20 cellular contexts compared by ENCODE assay signal in genomic region chr22:35119494-35119893, GRCh38. TPM values are rescaled to one million over a fixed set of nuclear protein-coding genes. Genes with fewer than 3 reads are reported as not detected.
DNase-seq lines count a peak whose midpoint lies in the region; ATAC-seq, FAIRE-seq and TF ChIP-seq lines count a peak whose summit lies in the region.
"Had no signal": no experiment of that assay in that cellular context is flagged by ENCODE, and none has a peak within 500 bp of the region (broad histone marks: within the 10 kb centered on the region; RNA-seq: fewer than 3 reads in every experiment).

No MANE protein-coding gene starts in this region.

- no peak overlapping the region for H3K4me3 ChIP-seq in colonic mucosa
- H3K4me3 ChIP-seq in HepG2 (replicated peaks in 1 of 3; ENCODE audit: insufficient read depth in 1 of 3, low read depth in 2 of 3, low read length in 3 of 3): no peak overlapping the region
- H3K4me3 ChIP-seq in transverse colon: no peak overlapping the region
- H3K4me3 ChIP-seq: BLaER1 had no signal

- TF ChIP-seq RAD21 in HepG2 (CRISPR knock-in tag; IDR thresholded peaks at IDR 0.05): no peak

- in situ Hi-C loops in HepG2 (cut with HindIII; ENCODE audit: extremely low pct_ligation_motif_present, low pct_unique_long_range_greater_than_20kb) (no loop called here), transverse colon (cut with MboI; ENCODE audit: low pct_ligation_motif_present in 1 of 4, low pct_unique_long_range_greater_than_20kb in 1 of 4, low sequenced_read_pairs in 3 of 4) (no loop called here)

- FAIRE-seq in GM12892 (lab: Jason Lieb, UNC): peak; percentile 76
- FAIRE-seq in HepG2 (lab: Jason Lieb, UNC): no peak

- no peaks in the 10 kb centered on the region for H3K9me3 ChIP-seq in colonic mucosa
- no peaks in the 10 kb centered on the region for H3K9me3 ChIP-seq in HepG2 (ENCODE audit: low read length)
- H3K9me3 ChIP-seq in transverse colon: no peaks in the 10 kb centered on the region
- H3K9me3 ChIP-seq: BLaER1 had no signal

- ATAC-seq in HepG2: peak; percentile 42; the same call in 2 of the 3 replicates
- ATAC-seq: HCT116 had no signal

- H2AFZ ChIP-seq in HepG2 (ENCODE audit: low read length): no peak overlapping the region

- no peak for TF ChIP-seq EP300 in HepG2 (IDR thresholded peaks at IDR 0.05; ENCODE audit: low read depth in 2 of 2, low read length in 2 of 2)
- TF ChIP-seq EP300 in HepG2 (CRISPR knock-in tag; IDR thresholded peaks at IDR 0.05; ENCODE audit: borderline replicate concordance): no peak
- no peak for TF ChIP-seq EP300 in transverse colon (IDR thresholded peaks at IDR 0.05; ENCODE audit: low read depth)

- no peaks in the 10 kb centered on the region for H3K4me1 ChIP-seq in colonic mucosa
- H3K4me1 ChIP-seq in HepG2 (ENCODE audit: insufficient read depth, low read length): peaks cover 16% of the 10 kb centered on the region
- peaks cover 0 to 36% (median 19%) of the 10 kb centered on the region in 4 donors for H3K4me1 ChIP-seq in transverse colon

- DNase-seq in GM12892 (ENCODE audit: insufficient read length): no peak
- peak; percentile 51 for DNase-seq in colonic mucosa
- DNase-seq in HepG2 (ENCODE audit: low spot score): no peak
- DNase-seq in transverse colon: peak; percentile 26
- DNase-seq in posterior vena cava (ENCODE audit: low spot score): no peak
- DNase-seq in NOMO-1 (lab: John Stamatoyannopoulos, UW; ENCODE audit: unreplicated experiment in 2 of 2): no peak
- DNase-seq in NCI-H1417 (lab: John Stamatoyannopoulos, UW): no peak
- DNase-seq: 8988T; CD4-positive, alpha-beta memory T cell; DMS153; DMS79; GF-D8; GOT3; H7; HFFc6 had no signal

- TF ChIP-seq CTCF in colonic mucosa (IDR thresholded peaks at IDR 0.05) (no peak), HepG2 (CRISPR knock-in tag; IDR thresholded peaks at IDR 0.05) (no peak), transverse colon (IDR thresholded peaks at IDR 0.05) (no peak)

- H3K4me2 ChIP-seq in HepG2 (ENCODE audit: low read depth, low read length): no peak overlapping the region

- H4K20me1 ChIP-seq in HepG2 (ENCODE audit: insufficient read depth, low read length): no peaks in the 10 kb centered on the region; the same call in 1 of the 2 replicates
- H4K20me1 ChIP-seq: BLaER1 had no signal

- H3K27ac ChIP-seq in colonic mucosa: no peak overlapping the region
- no peak overlapping the region for H3K27ac ChIP-seq in HepG2 (ENCODE audit: extremely low read length, insufficient read depth, low read length)
- no peak overlapping the region for H3K27ac ChIP-seq in transverse colon
- H3K27ac ChIP-seq: BLaER1 had no signal

- no peaks in the 10 kb centered on the region for H3K79me2 ChIP-seq in HepG2 (ENCODE audit: insufficient read depth, low read length)

- no peaks in the 10 kb centered on the region for H3K27me3 ChIP-seq in colonic mucosa
- H3K27me3 ChIP-seq in HepG2 (ENCODE audit: control insufficient read depth in 1 of 2, insufficient read depth in 2 of 2, low read length in 2 of 2): no peaks in the 10 kb centered on the region; a peak in 1 of 5 replicates
- no peaks in the 10 kb centered on the region for H3K27me3 ChIP-seq in transverse colon
- H3K27me3 ChIP-seq: BLaER1 had no signal

- no peak for TF ChIP-seq POLR2A in GM12892 (IDR thresholded peaks at IDR 0.05; ENCODE audit: low read depth, low read length)
- TF ChIP-seq POLR2A in HepG2 (IDR thresholded peaks at IDR 0.05; ENCODE audit: insufficient read depth in 1 of 2, low read depth in 2 of 2, low read length in 2 of 2): no peak
- no peak for TF ChIP-seq POLR2A in transverse colon (IDR thresholded peaks at IDR 0.05)

- H3K36me3 ChIP-seq in colonic mucosa: no peaks in the 10 kb centered on the region
- H3K36me3 ChIP-seq in HepG2 (replicated peaks in 1 of 2; ENCODE audit: control insufficient read depth in 1 of 2, insufficient read depth in 2 of 2, low read length in 2 of 2): no peaks in the 10 kb centered on the region
- no peaks in the 10 kb centered on the region for H3K36me3 ChIP-seq in transverse colon
- H3K36me3 ChIP-seq: BLaER1 had no signal

- H3K9ac ChIP-seq in colonic mucosa (ENCODE audit: low read depth in 2 of 2, low read length in 2 of 2) (peak overlapping the region in 1 of 2 donors; percentile 32), HepG2 (ENCODE audit: insufficient read depth, low read depth, low read length) (no peak overlapping the region)
- H3K9ac ChIP-seq: BLaER1 had no signal

- CTCF ChIA-PET in HepG2 (lab: Yijun Ruan, JAX; ENCODE audit: low intra/inter-chr PET ratio, low total read pairs): no interaction called here

- intact Hi-C loops in colonic mucosa (cut with DNase I) (no loop called here), HepG2 (cut with micrococcal nuclease; ENCODE audit: unreplicated experiment) (no loop called here), transverse colon (cut with DNase I; ENCODE audit: low total_unique reads) (no loop called here), posterior vena cava (cut with DNase I) (no loop called here)

- POLR2A ChIA-PET in HepG2 (lab: Yijun Ruan, JAX): no interaction called here

- no TSS peak for BruUV-seq in HepG2 (replicated peaks; lab: Mats Ljungman, UMichigan)

TF ChIP-seq in HepG2, 621 proteins besides CTCF, POLR2A, EP300 and RAD21 (continues in another document):
- TF ChIP-seq ZNF710 (CRISPR knock-in tag; IDR thresholded peaks at IDR 0.05; ENCODE audit: borderline replicate concordance): no peak
- TF ChIP-seq TAF15 (IDR thresholded peaks at IDR 0.05; ENCODE audit: low read depth, low read length, poor library complexity, severe bottlenecking): no peak
- TF ChIP-seq FOXM1 (CRISPR knock-in tag; IDR thresholded peaks at IDR 0.05): no peak
- TF ChIP-seq LCORL (IDR thresholded peaks at IDR 0.05): no peak
- TF ChIP-seq LCORL (CRISPR knock-in tag; IDR thresholded peaks at IDR 0.05): no peak
- no peak for TF ChIP-seq MLX (CRISPR knock-in tag; IDR thresholded peaks at IDR 0.05)
- TF ChIP-seq, protein P1, sequence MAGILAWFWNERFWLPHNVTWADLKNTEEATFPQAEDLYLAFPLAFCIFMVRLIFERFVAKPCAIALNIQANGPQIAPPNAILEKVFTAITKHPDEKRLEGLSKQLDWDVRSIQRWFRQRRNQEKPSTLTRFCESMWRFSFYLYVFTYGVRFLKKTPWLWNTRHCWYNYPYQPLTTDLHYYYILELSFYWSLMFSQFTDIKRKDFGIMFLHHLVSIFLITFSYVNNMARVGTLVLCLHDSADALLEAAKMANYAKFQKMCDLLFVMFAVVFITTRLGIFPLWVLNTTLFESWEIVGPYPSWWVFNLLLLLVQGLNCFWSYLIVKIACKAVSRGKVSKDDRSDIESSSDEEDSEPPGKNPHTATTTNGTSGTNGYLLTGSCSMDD (CRISPR knock-in tag; IDR thresholded peaks at IDR 0.05): no peak
- TF ChIP-seq NR2F2 (IDR thresholded peaks at IDR 0.05; ENCODE audit: borderline replicate concordance, low read depth): no peak
- TF ChIP-seq ZNF557 (CRISPR knock-in tag; IDR thresholded peaks at IDR 0.05): no peak

RNA-seq across cellular contexts. Expression of gene ISX, which starts 53.5 kb away (rescaled TPM):
- polyA plus RNA-seq in GM12892 (2012; ENCODE audit: missing spikeins): 0.61 TPM
- total RNA-seq in colonic mucosa (10 to 100 TPM; 36.4 to 53.1 TPM), HepG2 (2016; rRNA removed; fragmentation: Illumina TruSeq; extraction: Trizol) (1.8 and 3.0 TPM in 2 replicates), transverse colon (100 to 1,000 TPM in 2 of 4 donors, 10 to 100 TPM in 2; 32.6 to 159 (median 84.4) TPM), posterior vena cava (not detected)
- total RNA-seq in HepG2 (2016; cell fraction: cytosol; rRNA removed; fragmentation: Illumina TruSeq; extraction: Trizol; ENCODE audit: low read depth): 0.30 and 0.44 TPM in 2 replicates
- 2.1 and 3.1 TPM in 2 replicates for total RNA-seq in HepG2 (2016; cell fraction: insoluble cytoplasmic fraction; rRNA removed; fragmentation: Illumina TruSeq; extraction: Trizol)
- total RNA-seq in HepG2 (2016; cell fraction: membrane; rRNA removed; fragmentation: Illumina TruSeq; extraction: Trizol): 1.0 and 1.8 TPM in 2 replicates
- total RNA-seq in HepG2 (2016; cell fraction: nucleus; rRNA removed; fragmentation: Illumina TruSeq; extraction: Trizol): 1.4 and 1.7 TPM in 2 replicates
- polyA plus RNA-seq in HepG2 (2011; rRNA removed): 1.4 TPM in 2 replicates
- 1.2 TPM in 2 replicates for polyA plus RNA-seq in HepG2 (2011; cell fraction: cytosol; rRNA removed)
- 0.88 and 1.2 TPM in 2 replicates for polyA plus RNA-seq in HepG2 (2011; cell fraction: nucleus; rRNA removed)
- 2.0 and 3.0 TPM in 2 replicates for polyA plus RNA-seq in HepG2 (2012)
- polyA plus RNA-seq in HepG2 (2016; cell fraction: cytosol; fragmentation: Illumina TruSeq; extraction: Trizol; ENCODE audit: low read depth): 0.20 and 0.23 TPM in 2 replicates
- 2.5 and 2.7 TPM in 2 replicates for polyA plus RNA-seq in HepG2 (2016; cell fraction: insoluble cytoplasmic fraction; fragmentation: Illumina TruSeq; extraction: Trizol; ENCODE audit: low read depth)
- polyA plus RNA-seq in HepG2 (2016; cell fraction: membrane; fragmentation: Illumina TruSeq; extraction: Trizol; ENCODE audit: low read depth): 0.49 and 0.70 TPM in 2 replicates
- 1.5 and 1.6 TPM in 2 replicates for polyA plus RNA-seq in HepG2 (2016; cell fraction: nucleus; fragmentation: Illumina TruSeq; extraction: Trizol; ENCODE audit: insufficient read depth, low read depth)
- 3.5 TPM in 1 of 2 replicates, not detected in the other for polyA minus RNA-seq in HepG2 (2011; rRNA and poly(A)+ RNA removed; ENCODE audit: low replicate concordance)
- polyA minus RNA-seq in HepG2 (2011; cell fraction: cytosol; rRNA and poly(A)+ RNA removed): 1.2 TPM in 2 replicates
- 0.77 and 2.6 TPM in 2 replicates for polyA minus RNA-seq in HepG2 (2011; cell fraction: nucleus; rRNA and poly(A)+ RNA removed)
- total RNA-seq: A673; CD4-positive, alpha-beta memory T cell; H7; HFFc6 had no signal
- polyA plus RNA-seq: AG04450; CD14-positive monocyte; CD4-positive, alpha-beta memory T cell had no signal

Comparison
In these comparisons a context has a peak if more than half of its experiments do, and no peak if none do; other contexts are left out.
1. DNase-seq: peak in colonic mucosa (single experiment) and transverse colon (single experiment); none in GM12892 (single experiment), HepG2 (single experiment), posterior vena cava (single experiment), NOMO-1 (0 of 2) and NCI-H1417 (0 of 3).
2. RNA of gene ISX, which starts 53.5 kb away (total RNA-seq): 32.6 to 159 TPM in transverse colon and 36.4 to 53.1 TPM in colonic mucosa; 0.30 to 3.1 TPM in HepG2 and not detected in posterior vena cava; every median in the first group is over 4 times any median in the second.